ENCODE assay signal across 12 cellular contexts in the genomic region with DNA sequence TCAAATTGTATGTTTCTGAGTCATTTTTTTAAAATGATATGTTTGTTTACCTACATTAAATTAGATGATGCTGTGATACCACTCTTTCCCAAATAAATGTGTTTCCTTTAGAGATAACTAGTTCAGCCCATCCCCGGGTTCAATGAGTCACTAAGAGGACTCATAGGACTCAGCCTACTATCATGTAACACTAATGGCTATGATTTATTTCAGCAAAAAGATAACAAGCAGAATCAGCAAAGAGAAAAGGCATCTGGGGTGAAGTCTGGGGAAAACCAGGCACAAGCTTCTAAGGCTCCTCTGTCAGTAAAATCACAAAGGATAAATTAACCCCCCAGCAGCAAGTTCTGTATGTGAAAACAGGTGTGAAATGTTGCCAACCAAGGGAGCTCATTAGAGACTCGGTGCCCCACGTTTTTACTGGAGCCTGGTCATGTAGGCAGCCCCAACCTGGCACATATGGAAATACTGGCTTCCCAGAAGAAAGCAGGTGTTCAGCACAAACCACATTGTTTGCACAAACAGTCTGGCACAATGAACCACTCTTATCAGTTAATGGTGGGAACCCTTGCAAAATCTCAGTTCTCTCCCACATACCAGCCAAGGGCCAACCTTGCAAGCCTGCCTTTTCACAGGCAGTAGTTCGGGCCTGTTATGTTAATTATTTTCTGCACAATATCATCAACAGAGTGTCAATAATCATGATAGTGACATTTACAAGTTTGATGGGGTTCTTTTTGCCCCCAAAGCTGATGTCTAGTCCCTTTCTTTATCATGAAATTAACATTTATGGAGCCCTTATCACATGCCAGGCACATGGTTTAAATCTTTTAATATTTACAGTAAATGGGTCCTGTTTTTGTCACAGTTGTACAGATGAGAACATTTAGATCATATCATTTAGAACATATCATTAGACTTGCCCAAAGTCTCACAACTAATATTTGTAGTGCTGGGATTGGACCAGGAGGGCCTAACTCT. TPM values are rescaled to one million over a fixed set of nuclear protein-coding genes. Genes with fewer than 3 reads are reported as not detected.
DNase-seq lines count a peak whose midpoint lies in the region; ATAC-seq and TF ChIP-seq lines count a peak whose summit lies in the region.
"Had no signal": no experiment of that assay in that cellular context is flagged by ENCODE, and none has a peak within 500 bp of the region (broad histone marks: within the 10 kb centered on the region; RNA-seq: fewer than 3 reads in every experiment).

No MANE protein-coding gene starts in this region.

- H3K79me2 ChIP-seq in PC-9 (ENCODE audit: low read depth), result no peaks in the 10 kb centered on the region

- peaks cover 8% of the 10 kb centered on the region; the same call in 1 of the 2 replicates for H3F3A ChIP-seq in PC-9 (ENCODE audit: insufficient read depth, low read depth)

- H3K27me3 ChIP-seq in PC-9 (ENCODE audit: insufficient read depth, low read depth), result no peaks in the 10 kb centered on the region

- H3K4me3 ChIP-seq in PC-9, result no peak overlapping the region

- no peaks in the 10 kb centered on the region for H4K20me1 ChIP-seq in PC-9 (ENCODE audit: insufficient read depth)

- BruUV-seq in PC-9 (replicated peaks; lab: Mats Ljungman, UMichigan), result no TSS peak

- H3K4me2 ChIP-seq in PC-9, result peak overlapping the region; percentile 23

- H3K27me3 Mint-ChIP-seq in activated T-helper 1 cell treated with anti-CD3 and anti-CD28 coated beads, Interleukin-12 subunit alpha, Interleukin-12 subunit beta, Interleukin-2, Interleukin-4 antibody, amounts not matched to agents 30 ng/mL and 10 ng/mL and 1 ng/mL, durations not matched to agents 14 hours and 24 hours and 36 hours (ENCODE audit: insufficient read depth), result no peaks in the 10 kb centered on the region
- H3K27me3 Mint-ChIP-seq: B cell had no signal

- H3K9me3 Mint-ChIP-seq in activated T-helper 1 cell treated with anti-CD3 and anti-CD28 coated beads, Interleukin-12 subunit alpha, Interleukin-12 subunit beta, Interleukin-2, Interleukin-4 antibody, amounts not matched to agents 30 ng/mL and 10 ng/mL and 1 ng/mL, durations not matched to agents 14 hours and 24 hours and 36 hours, result peaks cover 3% of the 10 kb centered on the region

- no peak overlapping the region for H2AFZ ChIP-seq in PC-9

- H3K4me3 Mint-ChIP-seq in activated T-helper 1 cell treated with anti-CD3 and anti-CD28 coated beads, Interleukin-12 subunit alpha, Interleukin-12 subunit beta, Interleukin-2, Interleukin-4 antibody, amounts not matched to agents 30 ng/mL and 10 ng/mL and 1 ng/mL, durations not matched to agents 14 hours and 24 hours and 36 hours, result no peak overlapping the region
- H3K4me3 Mint-ChIP-seq: B cell had no signal

- H3K36me3 ChIP-seq in PC-9 (ENCODE audit: low read depth), result no peaks in the 10 kb centered on the region

- intact Hi-C loops in PC-9 (cut with micrococcal nuclease; ENCODE audit: unreplicated experiment) (no loop called here), sciatic nerve (cut with DNase I) (no loop called here)
- intact Hi-C loops in activated T-helper 1 cell treated with anti-CD3 and anti-CD28 coated beads, Interleukin-12 subunit alpha, Interleukin-12 subunit beta, Interleukin-2, Interleukin-4 antibody, amounts not matched to agents 30 ng/mL and 10 ng/mL and 1 ng/mL, durations not matched to agents 14 hours and 24 hours and 36 hours (cut with micrococcal nuclease), result no loop called here

- H3K9me2 ChIP-seq in PC-9 (ENCODE audit: insufficient read depth), result no peaks in the 10 kb centered on the region

- no peaks in the 10 kb centered on the region for H3K4me1 Mint-ChIP-seq in activated T-helper 1 cell treated with anti-CD3 and anti-CD28 coated beads, Interleukin-12 subunit alpha, Interleukin-12 subunit beta, Interleukin-2, Interleukin-4 antibody, amounts not matched to agents 30 ng/mL and 10 ng/mL and 1 ng/mL, durations not matched to agents 14 hours and 24 hours and 36 hours (ENCODE audit: low read depth)
- H3K4me1 Mint-ChIP-seq: B cell had no signal

- H3K27ac Mint-ChIP-seq in activated T-helper 1 cell treated with anti-CD3 and anti-CD28 coated beads, Interleukin-12 subunit alpha, Interleukin-12 subunit beta, Interleukin-2, Interleukin-4 antibody, amounts not matched to agents 30 ng/mL and 10 ng/mL and 1 ng/mL, durations not matched to agents 14 hours and 24 hours and 36 hours, result no peak overlapping the region
- H3K27ac Mint-ChIP-seq: B cell had no signal

- H3K27ac ChIP-seq in PC-9, result peak overlapping the region; percentile 32

- no peak for TF ChIP-seq CTCF in PC-9 (conservative IDR thresholded peaks at IDR 0.05)

- no peaks in the 10 kb centered on the region for H3K9me3 ChIP-seq in PC-9 (ENCODE audit: insufficient read depth, low read depth)

- H3K4me1 ChIP-seq in PC-9 (replicated peaks; ENCODE audit: insufficient read depth), result peaks cover 29% of the 10 kb centered on the region

- ATAC-seq in sciatic nerve, result no peak

- H3K36me3 Mint-ChIP-seq in activated T-helper 1 cell treated with anti-CD3 and anti-CD28 coated beads, Interleukin-12 subunit alpha, Interleukin-12 subunit beta, Interleukin-2, Interleukin-4 antibody, amounts not matched to agents 30 ng/mL and 10 ng/mL and 1 ng/mL, durations not matched to agents 14 hours and 24 hours and 36 hours (ENCODE audit: low read depth), result no peaks in the 10 kb centered on the region

- DNase-seq in DMS 273 (lab: John Stamatoyannopoulos, UW; ENCODE audit: unreplicated experiment) (peak; percentile 81), NCI-H1436 (lab: John Stamatoyannopoulos, UW) (peak; percentile 79), PC-9 (peak; percentile 20 to 91), kidney glomerular epithelial cell (lab: John Stamatoyannopoulos, UW) (peak; percentile 27), Kasumi-1 (lab: John Stamatoyannopoulos, UW) (no peak), sciatic nerve (ENCODE audit: low spot score) (no peak)
- no peak for DNase-seq in stimulated activated CD4-positive, alpha-beta T cell treated with anti-CD3 and anti-CD28 coated beads, Interleukin-15, amount 100 ng/mL, for 24 hours
- no peak for DNase-seq in activated T-helper 1 cell treated with anti-CD3 and anti-CD28 coated beads, Interleukin-12 subunit alpha, Interleukin-12 subunit beta, Interleukin-2, Interleukin-4 antibody, amounts not matched to agents 30 ng/mL and 10 ng/mL and 1 ng/mL, durations not matched to agents 14 hours and 24 hours and 36 hours (ENCODE audit: low spot score)
- DNase-seq: hypothalamus; MV-4-11; stimulated activated naive CD4-positive, alpha-beta T cell had no signal

- POLR2A ChIA-PET in PC-9 (lab: Charles Lee; ENCODE audit: unreplicated experiment), result interaction anchor here (0.6 kb wide), 1 partner anchor 13 kb away, joined by 11 read pairs; no protein-coding TSS in a partner anchor

- CTCF ChIA-PET in PC-9 (lab: Charles Lee), result no interaction called here

RNA-seq across cellular contexts. Expression of a gene that starts 23.1 kb away (rescaled TPM):
- total RNA-seq in PC-9 (2021), result 125 and 135 TPM in 2 replicates
- total RNA-seq in activated T-helper 1 cell treated with anti-CD3 and anti-CD28 coated beads, Interleukin-12 subunit alpha, Interleukin-12 subunit beta, Interleukin-2, Interleukin-4 antibody, amounts not matched to agents 30 ng/mL and 10 ng/mL and 1 ng/mL, durations not matched to agents 14 hours and 24 hours and 36 hours, result 1.4 and 1.9 TPM in 2 replicates
- 419 TPM for total RNA-seq in sciatic nerve

Comparison
In these comparisons a context has a peak if more than half of its experiments do, and no peak if none do; other contexts are left out.
1. DNase-seq: peak in DMS 273 (single experiment), NCI-H1436 (single experiment), PC-9 (2 of 2) and kidney glomerular epithelial cell (single experiment); none in Kasumi-1 (0 of 2), stimulated activated CD4-positive, alpha-beta T cell treated with anti-CD3 and anti-CD28 coated beads, Interleukin-15, amount 100 ng/mL, for 24 hours (single experiment), activated T-helper 1 cell treated with anti-CD3 and anti-CD28 coated beads, Interleukin-12 subunit alpha, Interleukin-12 subunit beta, Interleukin-2, Interleukin-4 antibody, amounts not matched to agents 30 ng/mL and 10 ng/mL and 1 ng/mL, durations not matched to agents 14 hours and 24 hours and 36 hours (single experiment) and sciatic nerve (single experiment).
2. RNA of a gene that starts 23.1 kb away (total RNA-seq): 419 TPM in sciatic nerve (single experiment) and 125 to 135 TPM in PC-9; 1.4 to 1.9 TPM in activated T-helper 1 cell treated with anti-CD3 and anti-CD28 coated beads, Interleukin-12 subunit alpha, Interleukin-12 subunit beta, Interleukin-2, Interleukin-4 antibody, amounts not matched to agents 30 ng/mL and 10 ng/mL and 1 ng/mL, durations not matched to agents 14 hours and 24 hours and 36 hours; every median in the first group is over 10 times any median in the second.